22 cellular contexts compared by ENCODE assay signal in genomic region chr13:91087276-91087675, GRCh38.
"Had no signal": no experiment of that assay in that cellular context is flagged by ENCODE, and none has a peak within 500 bp of the region (broad histone marks: within the 10 kb centered on the region; RNA-seq: fewer than 3 reads in every experiment).

No MANE protein-coding gene starts in this region.

- H3K27ac Mint-ChIP-seq: activated naive CD8-positive, alpha-beta T cell; activated T-helper 2 cell treated with anti-CD3 and anti-CD28 coated beads, Interferon-gamma antibody, Interleukin-2, Interleukin-4, amounts not matched to agents 10 μg/mL and 5 μg/mL and 100 μg/mL, durations not matched to agents 14 hours and 24 hours and 36 hours; effector memory CD8-positive, alpha-beta T cell; naive thymus-derived CD8-positive, alpha-beta T cell; stimulated activated effector memory CD8-positive, alpha-beta T cell treated with anti-CD3 and anti-CD28 coated beads, Interleukin-12 subunit alpha, Interleukin-12 subunit beta, amount 100 ng/mL, for 72 hours; stimulated activated naive CD8-positive, alpha-beta T cell treated with anti-CD3 and anti-CD28 coated beads, Interleukin-15, amount 100 ng/mL, for 72 hours had no signal

- H3K27me3 Mint-ChIP-seq: activated naive CD8-positive, alpha-beta T cell; effector memory CD8-positive, alpha-beta T cell; naive thymus-derived CD8-positive, alpha-beta T cell; stimulated activated naive CD8-positive, alpha-beta T cell treated with anti-CD3 and anti-CD28 coated beads, Interleukin-15, amount 100 ng/mL, for 72 hours had no signal

- ATAC-seq: effector memory CD8-positive, alpha-beta T cell; gastrocnemius medialis; left lobe of liver; lower lobe of right lung; naive thymus-derived CD8-positive, alpha-beta T cell; sciatic nerve; stimulated activated effector memory CD8-positive, alpha-beta T cell treated with anti-CD3 and anti-CD28 coated beads, Interleukin-12 subunit alpha, Interleukin-12 subunit beta, amount 100 ng/mL, for 72 hours; stimulated activated naive CD8-positive, alpha-beta T cell treated with anti-CD3 and anti-CD28 coated beads, Interleukin-15, amount 100 ng/mL, for 72 hours had no signal

- H3K4me1 Mint-ChIP-seq: naive thymus-derived CD8-positive, alpha-beta T cell; stimulated activated effector memory CD8-positive, alpha-beta T cell treated with anti-CD3 and anti-CD28 coated beads, Interleukin-12 subunit alpha, Interleukin-12 subunit beta, amount 100 ng/mL, for 72 hours; stimulated activated naive CD8-positive, alpha-beta T cell treated with anti-CD3 and anti-CD28 coated beads, Interleukin-15, amount 100 ng/mL, for 72 hours had no signal

- H3K36me3 Mint-ChIP-seq: activated naive CD8-positive, alpha-beta T cell; naive thymus-derived CD8-positive, alpha-beta T cell; stimulated activated effector memory CD8-positive, alpha-beta T cell treated with anti-CD3 and anti-CD28 coated beads, Interleukin-12 subunit alpha, Interleukin-12 subunit beta, amount 100 ng/mL, for 72 hours had no signal

- DNase-seq: activated naive CD4-positive, alpha-beta T cell; activated T-cell treated with anti-CD3 and anti-CD28 coated beads, Interleukin-2, amount 50 U/mL, for 1 hour; adrenal gland; brain microvascular endothelial cell; caudate nucleus; dermis blood vessel endothelial cell; effector memory CD8-positive, alpha-beta T cell; esophagus squamous epithelium; gastrocnemius medialis; head of caudate nucleus; lower lobe of right lung; naive thymus-derived CD8-positive, alpha-beta T cell; nucleus accumbens; stimulated activated CD4-positive, alpha-beta T cell treated with anti-CD3 and anti-CD28 coated beads, Interleukin-2, amount 100 ng/mL, for 24 hours; stimulated activated naive CD8-positive, alpha-beta T cell treated with anti-CD3 and anti-CD28 coated beads, Interleukin-15, amount 100 ng/mL, for 72 hours; T1000; tibial artery had no signal

- H3K9me3 Mint-ChIP-seq: activated T-helper 2 cell treated with anti-CD3 and anti-CD28 coated beads, Interferon-gamma antibody, Interleukin-2, Interleukin-4, amounts not matched to agents 10 μg/mL and 5 μg/mL and 100 μg/mL, durations not matched to agents 14 hours and 24 hours and 36 hours; effector memory CD8-positive, alpha-beta T cell; naive thymus-derived CD8-positive, alpha-beta T cell; stimulated activated effector memory CD8-positive, alpha-beta T cell treated with anti-CD3 and anti-CD28 coated beads, Interleukin-12 subunit alpha, Interleukin-12 subunit beta, amount 100 ng/mL, for 72 hours; stimulated activated naive CD8-positive, alpha-beta T cell treated with anti-CD3 and anti-CD28 coated beads, Interleukin-15, amount 100 ng/mL, for 72 hours had no signal

- H3K4me3 Mint-ChIP-seq: activated naive CD8-positive, alpha-beta T cell; effector memory CD8-positive, alpha-beta T cell; naive thymus-derived CD8-positive, alpha-beta T cell; stimulated activated effector memory CD8-positive, alpha-beta T cell treated with anti-CD3 and anti-CD28 coated beads, Interleukin-12 subunit alpha, Interleukin-12 subunit beta, amount 100 ng/mL, for 72 hours; stimulated activated naive CD8-positive, alpha-beta T cell treated with anti-CD3 and anti-CD28 coated beads, Interleukin-15, amount 100 ng/mL, for 72 hours had no signal
